8 cellular contexts compared by ENCODE assay signal in the genomic region with DNA sequence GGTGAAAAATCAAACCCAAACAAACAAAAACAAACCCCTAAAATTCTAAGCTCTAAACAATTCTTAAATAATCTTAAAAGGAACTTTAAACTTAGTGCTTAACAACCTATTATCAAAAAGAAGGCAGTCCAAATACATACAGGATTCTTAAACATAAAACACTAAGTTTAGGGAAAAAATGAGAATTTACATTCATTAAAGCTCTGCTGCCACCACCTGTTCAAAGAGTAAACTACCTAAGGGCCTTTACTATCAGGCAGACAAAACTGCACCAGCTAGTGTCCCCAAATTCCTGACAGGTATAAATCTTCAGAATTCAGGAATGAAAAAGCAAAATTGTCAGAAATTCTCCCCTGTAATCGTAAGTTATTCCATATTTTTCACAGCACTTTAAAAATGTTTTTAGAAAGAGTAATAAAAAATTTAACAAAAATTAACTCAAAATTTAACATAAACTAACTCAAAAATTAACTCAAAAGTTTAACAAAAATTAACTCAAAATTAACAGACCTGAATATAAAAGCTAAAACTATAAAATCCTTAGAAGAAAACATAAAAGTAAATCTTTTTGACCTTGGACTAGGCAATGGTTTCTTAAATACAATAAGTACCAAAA. TPM values are rescaled to one million over a fixed set of nuclear protein-coding genes. Genes with fewer than 3 reads are reported as not detected.
DNase-seq lines count a peak whose midpoint lies in the region; ATAC-seq and TF ChIP-seq lines count a peak whose summit lies in the region.

No MANE protein-coding gene starts in this region.

- H3K36me3 ChIP-seq in body of pancreas (replicated peaks in 1 of 2; ENCODE audit: insufficient read depth in 1 of 2, low read depth in 2 of 2): peaks cover 0 to 1% of the 10 kb centered on the region in 2 donors

- no peaks in the 10 kb centered on the region for H3K27me3 ChIP-seq in body of pancreas

- DNase-seq in NCI-H82 (lab: John Stamatoyannopoulos, UW) (peak; percentile 7), NCI-H82 treated with DMSO at 0.1 percent for 48 hours (lab: John Stamatoyannopoulos, UW; ENCODE audit: unreplicated experiment) (no peak), LHCN-M2 (ENCODE audit: low read depth) (peak; percentile 19), body of pancreas (peak in 1 of 4 donors; percentile 13), medulla oblongata (ENCODE audit: extremely low spot score) (peak; percentile 22), OCI-M2 (lab: John Stamatoyannopoulos, UW; ENCODE audit: unreplicated experiment) (no peak), NCI-H774 (lab: John Stamatoyannopoulos, UW) (no peak)
- no peak for DNase-seq in stimulated activated naive B cell treated with anti-CD40 and anti-IgM and Interleukin-4, amounts not matched to agents 10 μg/mL and 1 μg/mL and 100 μg/mL, for 72 hours

- 41 to 55% methylated on average over 1 of the region's 1 CpG for WGBS in body of pancreas, 2 donors

- no peak overlapping the region for H3K27ac ChIP-seq in body of pancreas

- intact Hi-C loops in body of pancreas (cut with DNase I): no loop called here

- peak; percentile 18 to 62 (median 53) for TF ChIP-seq CTCF in body of pancreas (IDR thresholded peaks at IDR 0.05)

- peaks cover 16% of the 10 kb centered on the region for H3K4me1 ChIP-seq in body of pancreas

- H3K4me3 Mint-ChIP-seq in stimulated activated naive B cell treated with anti-CD40 and anti-IgM and Interleukin-4, amounts not matched to agents 10 μg/mL and 1 μg/mL and 100 μg/mL, for 72 hours: no peak overlapping the region

- no peak for ATAC-seq in body of pancreas
- ATAC-seq in stimulated activated naive B cell treated with anti-CD40 and anti-IgM and Interleukin-4, amounts not matched to agents 10 μg/mL and 1 μg/mL and 100 μg/mL, for 72 hours (replicated peaks): no peak

- H3K36me3 Mint-ChIP-seq in stimulated activated naive B cell treated with anti-CD40 and anti-IgM and Interleukin-4, amounts not matched to agents 10 μg/mL and 1 μg/mL and 100 μg/mL, for 72 hours: peaks cover 7 to 8% of the 10 kb centered on the region in 2 donors

- H3K9me3 Mint-ChIP-seq in stimulated activated naive B cell treated with anti-CD40 and anti-IgM and Interleukin-4, amounts not matched to agents 10 μg/mL and 1 μg/mL and 100 μg/mL, for 72 hours: no peaks in the 10 kb centered on the region

- H3K4me1 Mint-ChIP-seq in stimulated activated naive B cell treated with anti-CD40 and anti-IgM and Interleukin-4, amounts not matched to agents 10 μg/mL and 1 μg/mL and 100 μg/mL, for 72 hours: no peaks in the 10 kb centered on the region

- H3K27me3 Mint-ChIP-seq in stimulated activated naive B cell treated with anti-CD40 and anti-IgM and Interleukin-4, amounts not matched to agents 10 μg/mL and 1 μg/mL and 100 μg/mL, for 72 hours: no peaks in the 10 kb centered on the region

- no peak overlapping the region for H3K4me3 ChIP-seq in body of pancreas

- no peaks in the 10 kb centered on the region for H3K9me3 ChIP-seq in body of pancreas

- no peak for TF ChIP-seq POLR2A in body of pancreas (IDR thresholded peaks at IDR 0.05)

- H3K27ac Mint-ChIP-seq in stimulated activated naive B cell treated with anti-CD40 and anti-IgM and Interleukin-4, amounts not matched to agents 10 μg/mL and 1 μg/mL and 100 μg/mL, for 72 hours: no peak overlapping the region

RNA-seq across cellular contexts. Expression of a gene that starts 55.1 kb away (rescaled TPM):
- total RNA-seq in LHCN-M2 (2014; rRNA removed) (17.0 and 21.3 TPM in 2 replicates), body of pancreas (10 to 100 TPM; 34.3 to 36.8 TPM)
- 5.2 TPM for polyA plus RNA-seq in LHCN-M2 (2012)

Comparison
In these comparisons a context has a peak if more than half of its experiments do, and no peak if none do; other contexts are left out.
1. DNase-seq: peak in NCI-H82 (single experiment), LHCN-M2 (single experiment) and medulla oblongata (single experiment); none in NCI-H82 treated with DMSO at 0.1 percent for 48 hours (single experiment), stimulated activated naive B cell treated with anti-CD40 and anti-IgM and Interleukin-4, amounts not matched to agents 10 μg/mL and 1 μg/mL and 100 μg/mL, for 72 hours (single experiment), OCI-M2 (single experiment) and NCI-H774 (single experiment).